In the genomic region with DNA sequence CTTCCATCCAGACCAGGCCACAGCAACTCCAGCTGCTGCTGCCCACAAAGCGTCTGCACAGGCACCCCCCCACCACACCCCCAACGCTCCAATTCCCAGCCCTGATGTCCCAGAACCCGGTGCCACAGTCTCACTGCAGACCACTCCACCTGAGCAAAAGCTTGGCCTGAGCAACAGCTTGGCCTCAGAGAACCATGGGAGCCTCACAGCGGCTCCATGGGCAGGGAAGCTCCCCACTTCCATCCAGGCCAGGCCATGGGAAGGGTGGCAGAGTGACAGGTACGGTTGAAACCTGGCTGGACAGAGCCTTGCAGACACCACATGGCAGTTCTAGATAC, we compare ENCODE assay signal across 6 cellular contexts. TPM values are rescaled to one million over a fixed set of nuclear protein-coding genes. Genes with fewer than 3 reads are reported as not detected.
DNase-seq lines count a peak whose midpoint lies in the region; ATAC-seq, FAIRE-seq and TF ChIP-seq lines count a peak whose summit lies in the region.

No MANE protein-coding gene starts in this region.

- H3K36me3 ChIP-seq in PC-3 (ENCODE audit: low read depth, low read length) (no peaks in the 10 kb centered on the region), fibroblast of lung (ENCODE audit: control insufficient read depth, insufficient read depth, low read length) (peaks cover 25% of the 10 kb centered on the region), spleen (peaks cover 0 to 29% (median 11%) of the 10 kb centered on the region in 6 donors), BE2C (peaks cover 25% of the 10 kb centered on the region)

- no peak for DNase-seq in PC-3
- DNase-seq in fibroblast of lung (ENCODE audit: low read depth in 2 of 2) = no peak
- no peak for DNase-seq in spleen
- no peak for DNase-seq in GM13977 (ENCODE audit: low spot score)
- DNase-seq in urothelium cell line (ENCODE audit: low spot score) = no peak
- no peak for DNase-seq in BE2C

- H3K27ac ChIP-seq in PC-3 (ENCODE audit: low read length) (peak overlapping the region; percentile 54), fibroblast of lung (ENCODE audit: insufficient read depth, low read length) (peak overlapping the region; percentile 84), spleen (peak overlapping the region; percentile 15 to 96 (median 76))

- no peaks in the 10 kb centered on the region; the same call in 1 of the 2 replicates for H4K20me1 ChIP-seq in PC-3 (ENCODE audit: low read length)
- peaks cover 2% of the 10 kb centered on the region for H4K20me1 ChIP-seq in fibroblast of lung (ENCODE audit: control insufficient read depth, extremely low read depth, insufficient read depth, low read length)

- H3K9ac ChIP-seq in PC-3 (ENCODE audit: low read length) (no peak overlapping the region), fibroblast of lung (ENCODE audit: insufficient read depth, low read length) (no peak overlapping the region)

- peaks cover 96% of the 10 kb centered on the region for H3K79me2 ChIP-seq in PC-3 (ENCODE audit: low read length)
- peaks cover 92% of the 10 kb centered on the region for H3K79me2 ChIP-seq in fibroblast of lung (ENCODE audit: control insufficient read depth, insufficient read depth, low read length)

- intact Hi-C loops in PC-3 (cut with micrococcal nuclease) (no loop called here), spleen (cut with DNase I; ENCODE audit: low total_unique reads) (no loop called here)

- TF ChIP-seq POLR2A in spleen (IDR thresholded peaks at IDR 0.05) = no peak

- no peak overlapping the region for H3K4me2 ChIP-seq in PC-3 (ENCODE audit: low read length)
- peak overlapping the region; percentile 64 for H3K4me2 ChIP-seq in fibroblast of lung (ENCODE audit: extremely low read depth, insufficient read depth, low read length)

- CTCF ChIA-PET in PC-3 (lab: Charles Lee) = no interaction called here

- no peak overlapping the region for H3K4me3 ChIP-seq in PC-3 (ENCODE audit: low read length)
- H3K4me3 ChIP-seq in fibroblast of lung (replicated peaks in 1 of 4; ENCODE audit: control extremely low read depth in 1 of 4, insufficient read depth in 1 of 4, low read depth in 3 of 4, low read length in 4 of 4) = no peak overlapping the region
- H3K4me3 ChIP-seq in spleen = peak overlapping the region in 4 of 8 donors; percentile 17 to 57 (median 24)
- H3K4me3 ChIP-seq in BE2C (ENCODE audit: low read depth, low read length) = no peak overlapping the region

- TF ChIP-seq CTCF in PC-3 (conservative IDR thresholded peaks at IDR 0.05; ENCODE audit: low read depth, low read length) (no peak), fibroblast of lung (conservative IDR thresholded peaks at IDR 0.05 in 1 of 2, IDR thresholded peaks at IDR 0.05 in 1 of 2; ENCODE audit: low read depth in 1 of 2, low read length in 2 of 2) (no peak), spleen (IDR thresholded peaks at IDR 0.05 in 8 of 11, conservative IDR thresholded peaks at IDR 0.05 in 3 of 11) (no peak), GM13977 (IDR thresholded peaks at IDR 0.05; ENCODE audit: extremely low read depth, insufficient read depth, missing control alignments) (no peak), BE2C (IDR thresholded peaks at IDR 0.05; ENCODE audit: low read depth, low read length) (no peak)

- no peak overlapping the region for H2AFZ ChIP-seq in PC-3 (ENCODE audit: low read length)
- no peak overlapping the region for H2AFZ ChIP-seq in fibroblast of lung (ENCODE audit: low read length)

- H3K9me2 ChIP-seq in PC-3 (replicated peaks; ENCODE audit: low read length) = no peaks in the 10 kb centered on the region

- no TSS peak for BruUV-seq in PC-3 (replicated peaks; lab: Mats Ljungman, UMichigan)

- H3K4me1 ChIP-seq in PC-3 (ENCODE audit: insufficient read depth, low read length) (peaks cover 20% of the 10 kb centered on the region), fibroblast of lung (ENCODE audit: control insufficient read depth, extremely low read depth, insufficient read depth, low read length) (peaks cover 31% of the 10 kb centered on the region), spleen (peaks cover 62 to 100% (median 96%) of the 10 kb centered on the region in 6 donors), BE2C (peaks cover 33% of the 10 kb centered on the region)

- whole genome bisulfite sequencing in spleen, 5 donors = 12 to 39% (median 31%) methylated on average over 5 of the region's 5 CpGs

- no peaks in the 10 kb centered on the region for H3F3A ChIP-seq in PC-3 (ENCODE audit: low read length, unreplicated experiment)

- ATAC-seq in PC-3 = no peak

- FAIRE-seq in urothelium cell line (lab: Jason Lieb, UNC) = no peak

- H3K27me3 ChIP-seq in PC-3 (ENCODE audit: low read length) = no peaks in the 10 kb centered on the region
- no peaks in the 10 kb centered on the region for H3K27me3 ChIP-seq in fibroblast of lung (ENCODE audit: control insufficient read depth, insufficient read depth, low read length)
- H3K27me3 ChIP-seq in spleen (replicated peaks in 1 of 7) = peaks cover 0 to 76% (median 7%) of the 10 kb centered on the region in 7 donors
- H3K27me3 ChIP-seq in BE2C = no peaks in the 10 kb centered on the region

- no peaks in the 10 kb centered on the region for H3K9me3 ChIP-seq in PC-3 (ENCODE audit: low read length)
- H3K9me3 ChIP-seq in fibroblast of lung (ENCODE audit: control insufficient read depth, insufficient read depth, low read depth, low read length) = no peaks in the 10 kb centered on the region
- H3K9me3 ChIP-seq in spleen = no peaks in the 10 kb centered on the region
- no peaks in the 10 kb centered on the region for H3K9me3 ChIP-seq in BE2C

- POLR2A ChIA-PET in PC-3 (lab: Charles Lee; ENCODE audit: unreplicated experiment) = no interaction called here

- in situ Hi-C loops in GM13977 (cut with MboI; ENCODE audit: low pct_unique_long_range_greater_than_20kb, low sequenced_read_pairs, unreplicated experiment) = no loop called here

RNA-seq across cellular contexts. Expression of a gene that starts 13.2 kb away (rescaled TPM):
- total RNA-seq in PC-3 (2014; rRNA removed) (68.2 and 82.9 TPM in 2 replicates), fibroblast of lung (130 and 209 TPM in 2 replicates), spleen (100 to 1,000 TPM; 175 to 382 (median 278) TPM)
- polyA plus RNA-seq in fibroblast of lung (62.7 and 72.9 TPM in 2 replicates), spleen (100 to 1,000 TPM in 1 of 3 donors, 10 to 100 TPM in 2; 41.9 to 113 (median 68.3) TPM)
- polyA plus RNA-seq in fibroblast of lung (2012) = 127 and 141 TPM in 2 replicates
- 337 and 393 TPM in 2 replicates for polyA minus RNA-seq in fibroblast of lung (ENCODE audit: low replicate concordance)
- 287 TPM for polyA plus RNA-seq in BE2C (2012; ENCODE audit: insufficient read depth, insufficient read length, low read depth)

RNA-seq across cellular contexts. Expression of a gene that starts 24.1 kb away (rescaled TPM):
- 7.0 and 7.6 TPM in 2 replicates for total RNA-seq in PC-3 (2014; rRNA removed)
- 5.9 and 7.6 TPM in 2 replicates for total RNA-seq in fibroblast of lung
- polyA plus RNA-seq in fibroblast of lung = 2.6 and 4.1 TPM in 2 replicates
- polyA plus RNA-seq in fibroblast of lung (2012) = 5.4 and 10.7 TPM in 2 replicates
- polyA minus RNA-seq in fibroblast of lung (ENCODE audit: low replicate concordance) = 17.1 and 18.7 TPM in 2 replicates
- total RNA-seq in spleen = 10 to 100 TPM in 3 of 7 donors, 1 to 10 TPM in 4; 5.2 to 20.7 (median 9.3) TPM
- polyA plus RNA-seq in spleen = 10 to 100 TPM; 10.7 to 25.3 (median 21.0) TPM
- polyA plus RNA-seq in BE2C (2012; ENCODE audit: insufficient read depth, insufficient read length, low read depth) = 38.3 TPM

RNA-seq across cellular contexts. Expression of a gene that starts 32.5 kb away (rescaled TPM):
- total RNA-seq in PC-3 (2014; rRNA removed) = 1.1 and 1.7 TPM in 2 replicates
- total RNA-seq in fibroblast of lung = 2.0 and 2.1 TPM in 2 replicates
- polyA plus RNA-seq in fibroblast of lung = 1.7 and 1.9 TPM in 2 replicates
- 3.1 and 3.5 TPM in 2 replicates for polyA plus RNA-seq in fibroblast of lung (2012)
- polyA minus RNA-seq in fibroblast of lung (ENCODE audit: low replicate concordance) = 2.0 and 2.8 TPM in 2 replicates
- total RNA-seq in spleen = 1 to 10 TPM; 4.5 to 8.9 (median 6.0) TPM
- 10 to 100 TPM in 1 of 3 donors, 1 to 10 TPM in 2; 6.4 to 10.4 (median 9.9) TPM for polyA plus RNA-seq in spleen
- 7.1 TPM for polyA plus RNA-seq in BE2C (2012; ENCODE audit: insufficient read depth, insufficient read length, low read depth)

RNA-seq across cellular contexts. Expression of a gene that starts 32.8 kb away (rescaled TPM):
- 22.4 and 22.5 TPM in 2 replicates for total RNA-seq in PC-3 (2014; rRNA removed)
- total RNA-seq in fibroblast of lung = 24.4 and 30.1 TPM in 2 replicates
- polyA plus RNA-seq in fibroblast of lung = 16.4 and 21.5 TPM in 2 replicates
- 19.8 and 26.9 TPM in 2 replicates for polyA plus RNA-seq in fibroblast of lung (2012)
- polyA minus RNA-seq in fibroblast of lung (ENCODE audit: low replicate concordance) = 39.0 and 43.3 TPM in 2 replicates
- total RNA-seq in spleen = 10 to 100 TPM in 2 of 7 donors, 1 to 10 TPM in 5; 3.9 to 11.6 (median 6.4) TPM
- 10 to 100 TPM in 1 of 3 donors, 1 to 10 TPM in 2; 6.9 to 11.0 (median 9.0) TPM for polyA plus RNA-seq in spleen
- polyA plus RNA-seq in BE2C (2012; ENCODE audit: insufficient read depth, insufficient read length, low read depth) = 189 TPM

RNA-seq across cellular contexts. Expression of a gene that starts 43.2 kb away (rescaled TPM):
- total RNA-seq in PC-3 (2014; rRNA removed) = 25.8 and 34.5 TPM in 2 replicates
- total RNA-seq in fibroblast of lung = 19.3 and 27.6 TPM in 2 replicates
- polyA plus RNA-seq in fibroblast of lung = 5.1 and 6.7 TPM in 2 replicates
- 13.4 and 18.2 TPM in 2 replicates for polyA plus RNA-seq in fibroblast of lung (2012)
- polyA minus RNA-seq in fibroblast of lung (ENCODE audit: low replicate concordance) = 6.7 and 15.9 TPM in 2 replicates
- 100 to 1,000 TPM in 1 of 7 donors, 10 to 100 TPM in 6; 63.6 to 108 (median 70.2) TPM for total RNA-seq in spleen
- 10 to 100 TPM; 25.0 to 69.9 (median 44.7) TPM for polyA plus RNA-seq in spleen
- polyA plus RNA-seq in BE2C (2012; ENCODE audit: insufficient read depth, insufficient read length, low read depth) = 151 TPM
